ENCODE assay signal across 26 cellular contexts in the genomic region with DNA sequence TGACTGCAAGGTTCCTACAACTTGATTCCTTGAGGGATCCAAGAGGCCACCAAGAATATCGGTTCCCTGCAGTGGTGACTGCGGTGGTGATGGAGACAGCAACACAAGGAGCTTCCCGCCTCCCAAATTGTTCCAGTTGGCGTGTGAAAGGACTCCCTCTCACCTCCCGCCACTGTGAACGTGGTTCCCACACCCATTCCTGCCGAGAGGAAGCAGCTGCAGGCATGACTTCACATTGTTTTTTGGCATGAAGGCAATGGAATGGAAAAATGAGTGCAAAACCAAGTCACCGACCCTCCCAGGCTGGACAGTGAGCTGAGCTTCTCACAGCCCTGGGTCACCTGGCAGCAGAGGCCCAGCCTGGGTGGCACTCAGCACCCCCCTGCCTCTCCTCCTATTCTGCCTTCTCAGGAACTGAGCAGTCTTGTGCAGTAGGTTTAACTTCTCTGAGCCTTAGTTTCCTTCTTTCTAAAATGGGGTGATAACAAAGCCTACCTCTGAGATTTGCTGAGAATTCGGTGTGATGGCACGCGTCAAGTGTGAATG.
A peak's percentile ranks its signal among the peaks of the same experiment; 100 is the strongest.
DNase-seq lines count a peak whose midpoint lies in the region; ATAC-seq, FAIRE-seq and TF ChIP-seq lines count a peak whose summit lies in the region.
"Had no signal": no experiment of that assay in that cellular context is flagged by ENCODE, and none has a peak within 500 bp of the region (broad histone marks: within the 10 kb centered on the region; RNA-seq: fewer than 3 reads in every experiment).

No MANE protein-coding gene starts in this region.

- H3K4me2 ChIP-seq in H1 (ENCODE audit: insufficient read depth in 1 of 2, low read depth in 2 of 2, low read length in 2 of 2) (no peak overlapping the region), osteoblast (ENCODE audit: insufficient read depth, low read length) (no peak overlapping the region)
- H3K4me2 ChIP-seq: A549, GM23338 had no signal

- no peak for TF ChIP-seq RAD21 in H1 (IDR thresholded peaks at IDR 0.05 in 1 of 2, conservative IDR thresholded peaks at IDR 0.05 in 1 of 2; ENCODE audit: low read depth in 2 of 2, low read length in 2 of 2)

- H3K23me2 ChIP-seq in H1 (ENCODE audit: low read depth, low read length) = no peaks in the 10 kb centered on the region

- H3K56ac ChIP-seq in H1 (replicated peaks; ENCODE audit: insufficient read length, low read depth, low read length) = no peak overlapping the region

- H3K4me3 ChIP-seq in H1 (ENCODE audit: extremely low read depth in 1 of 4, insufficient read depth in 2 of 4, low read depth in 3 of 4, low read length in 4 of 4) = no peak overlapping the region
- H3K4me3 ChIP-seq in osteoblast (ENCODE audit: insufficient read depth, low read length) = no peak overlapping the region
- H3K4me3 ChIP-seq: A549; BLaER1 treated with 17β-estradiol and CSF1 and Interleukin-3, amounts not matched to agents 10 nM and 100 nM; GM23338; HAP-1; MG63 had no signal

- H3K9me3 ChIP-seq in H1 (ENCODE audit: insufficient read depth in 2 of 2, low read depth in 1 of 2, low read length in 1 of 2) (0 out of 4 replicates have a peak, but pooled peaks cover 0 to 6% of the 10 kb centered on the region in 2 experiments), osteoblast (ENCODE audit: low read depth, low read length) (no peaks in the 10 kb centered on the region)
- H3K9me3 ChIP-seq: HAP-1, MG63 had no signal

- peaks cover 51% of the 10 kb centered on the region for H3K4me1 Mint-ChIP-seq in nephron

- TF ChIP-seq EP300 in H1 (IDR thresholded peaks at IDR 0.05; ENCODE audit: borderline replicate concordance in 1 of 2, low read depth in 2 of 2, low read length in 2 of 2) = no peak

- H2BK5ac ChIP-seq in H1 (ENCODE audit: low read depth, low read length) = no peak overlapping the region

- H3K79me2 ChIP-seq in H1 (ENCODE audit: control insufficient read depth in 1 of 2, insufficient read depth in 2 of 2, low read length in 2 of 2) (no peaks in the 10 kb centered on the region), osteoblast (ENCODE audit: insufficient read depth, low read length) (no peaks in the 10 kb centered on the region)

- H3K36me3 ChIP-seq in H1 (ENCODE audit: control insufficient read depth in 2 of 4, insufficient read depth in 4 of 4, low read length in 3 of 4) (peaks cover 0 to 13% (median 3%) of the 10 kb centered on the region in 4 experiments; a peak in 5 of 8 replicates), osteoblast (ENCODE audit: insufficient read depth, low read length) (no peaks in the 10 kb centered on the region)
- H3K36me3 ChIP-seq: HAP-1 had no signal

- CTCF ChIA-PET in H1 (lab: Charles Lee; ENCODE audit: partially characterized antibody) = interaction anchor here (0.6 kb wide), 1 partner anchor 141 kb away, joined by 3 read pairs; no protein-coding TSS in a partner anchor

- no peak overlapping the region for H4K5ac ChIP-seq in H1 (ENCODE audit: insufficient read length, low read depth, low read length)

- H2AFZ ChIP-seq in H1 (ENCODE audit: low read length) (no peak overlapping the region), osteoblast (ENCODE audit: low read length) (no peak overlapping the region)
- H2AFZ ChIP-seq: GM23338 had no signal

- H3K27ac Mint-ChIP-seq in nephron = peak overlapping the region; percentile 20 to 88 (median 43)
- H3K27ac Mint-ChIP-seq: CD4-positive, alpha-beta T cell; GM23338 had no signal

- no peak overlapping the region for H2BK120ac ChIP-seq in H1 (replicated peaks; ENCODE audit: low read depth, low read length)

- H2BK12ac ChIP-seq in H1 (ENCODE audit: low read depth, low read length) = peak overlapping the region; percentile 51; the same call in 1 of the 2 replicates

- no peak overlapping the region for H2AK5ac ChIP-seq in H1 (ENCODE audit: low read depth, low read length)

- H3K4ac ChIP-seq in H1 (replicated peaks; ENCODE audit: insufficient read length, low read depth, low read length) = no peak overlapping the region

- intact Hi-C loops in left ventricle myocardium superior (cut with micrococcal nuclease) = no loop called here
- intact Hi-C loops in Right ventricle myocardium superior (cut with DNase I) = no loop called here

- H4K8ac ChIP-seq in H1 (ENCODE audit: extremely low read depth, insufficient read depth, low read length) = no peak overlapping the region

- H3K79me1 ChIP-seq in H1 (ENCODE audit: low read depth, low read length) = no peaks in the 10 kb centered on the region

- H3K18ac ChIP-seq in H1 (ENCODE audit: extremely low read depth, low read length) = no peak overlapping the region

- peaks cover 88% of the 10 kb centered on the region for H3K36me3 Mint-ChIP-seq in nephron (ENCODE audit: low read depth)

- H3K9ac ChIP-seq in H1 (replicated peaks in 1 of 4; ENCODE audit: extremely low read depth in 1 of 4, low read depth in 3 of 4, low read length in 3 of 4) = no peak overlapping the region
- H3K9ac ChIP-seq: BLaER1 treated with 17β-estradiol and CSF1 and Interleukin-3, amounts not matched to agents 10 nM and 100 nM had no signal

- no peak for FAIRE-seq in H1 (lab: Jason Lieb, UNC)
- FAIRE-seq: A549, D721Med, G401.6 had no signal

- peaks cover 7% of the 10 kb centered on the region for H3K9me3 Mint-ChIP-seq in nephron

- no peak overlapping the region for H3K4me3 Mint-ChIP-seq in nephron
- H3K4me3 Mint-ChIP-seq: CD4-positive, alpha-beta T cell; GM23338 had no signal

- H3K14ac ChIP-seq in H1 (ENCODE audit: insufficient read length) = no peak overlapping the region

- H3K27ac ChIP-seq in H1 (ENCODE audit: low read depth, low read length) (no peak overlapping the region), osteoblast (ENCODE audit: low read depth, low read length) (no peak overlapping the region)
- H3K27ac ChIP-seq: A549; BLaER1 treated with 17β-estradiol and CSF1 and Interleukin-3, amounts not matched to agents 10 nM and 100 nM had no signal

- peaks cover 1 to 5% (median 3%) of the 10 kb centered on the region in 4 experiments; a peak in 2 of 7 replicates for H3K4me1 ChIP-seq in H1 (replicated peaks in 1 of 4; ENCODE audit: control insufficient read depth in 3 of 4, insufficient read depth in 4 of 4, low read length in 3 of 4)
- H3K4me1 ChIP-seq in osteoblast (ENCODE audit: insufficient read depth, low read length) = peaks cover 16% of the 10 kb centered on the region

- WGBS in H1 (ENCODE audit: extremely low coverage in 1 of 2, insufficient coverage in 1 of 2, insufficient read length in 1 of 2, insufficient replicate concordance in 2 of 2, low coverage in 1 of 2, low lambda C conversion rate in 2 of 2, missing lambda C conversion rate in 1 of 2), 2 experiments = 92% methylated on average over 11 of the region's 11 CpGs; no CpG with 5 or more reads in 1 of the 2 experiments

- peaks cover 0 to 2% of the 10 kb centered on the region in 2 experiments for H4K20me1 ChIP-seq in H1 (replicated peaks in 1 of 2; ENCODE audit: control insufficient read depth in 1 of 2, insufficient read depth in 2 of 2, low read length in 2 of 2)
- H4K20me1 ChIP-seq in osteoblast (ENCODE audit: insufficient read depth, low read length) = no peaks in the 10 kb centered on the region
- H4K20me1 ChIP-seq: BLaER1 treated with 17β-estradiol and CSF1 and Interleukin-3, amounts not matched to agents 10 nM and 100 nM had no signal

- H3K23ac ChIP-seq in H1 (ENCODE audit: insufficient read length) = no peak overlapping the region

- H3K27me3 ChIP-seq in H1 (replicated peaks in 1 of 4; ENCODE audit: control insufficient read depth in 3 of 4, extremely low read depth in 1 of 4, insufficient read depth in 3 of 4, low read length in 3 of 4) = no peaks in the 10 kb centered on the region
- no peaks in the 10 kb centered on the region for H3K27me3 ChIP-seq in osteoblast (ENCODE audit: insufficient read depth, low read length)
- H3K27me3 ChIP-seq: BLaER1 treated with 17β-estradiol and CSF1 and Interleukin-3, amounts not matched to agents 10 nM and 100 nM; MG63 had no signal

- TF ChIP-seq POLR2A in H1 (IDR thresholded peaks at IDR 0.05; ENCODE audit: control extremely low read depth in 1 of 2, low read depth in 2 of 2, low read length in 2 of 2) = no peak

- DNase-seq in left ventricle myocardium superior = peak; percentile 32
- no peak for DNase-seq in Right ventricle myocardium superior
- no peak for DNase-seq in H1 (ENCODE audit: low read depth in 1 of 2, low spot score in 2 of 2)
- DNase-seq in HCEC 1CT = no peak
- no peak for DNase-seq in osteoblast (ENCODE audit: insufficient read length, low spot score, missing footprints)
- no peak for DNase-seq in activated CD4-positive, alpha-beta T cell treated with anti-CD3 and anti-CD28 coated beads, Interleukin-2, amount 50 U/mL, for 1 hour
- DNase-seq: AML-193; CD4-positive, alpha-beta T cell; IMR-90; KG1; MG63; NCI-H1105 treated with DMSO at 0.1 percent for 48 hours; NCI-H2029; NCI-H446; NCI-H526; NCI-H82; NK-92 treated with Interleukin-12 subunit alpha and Interleukin-12 subunit beta, amount 100 ng/mL, for 24 hours; PC-3; SHP77 had no signal

- H3K27me3 Mint-ChIP-seq in nephron (ENCODE audit: low read depth) = no peaks in the 10 kb centered on the region
- H3K27me3 Mint-ChIP-seq: CD4-positive, alpha-beta T cell had no signal

- POLR2A ChIA-PET in H1 (lab: Charles Lee; ENCODE audit: partially characterized antibody) = no interaction called here

- H4K91ac ChIP-seq in H1 (replicated peaks; ENCODE audit: insufficient read length, low read length) = no peak overlapping the region

- TF ChIP-seq CTCF in H1 (IDR thresholded peaks at IDR 0.05; ENCODE audit: control extremely low read depth in 1 of 3, insufficient read depth in 1 of 3, low read depth in 1 of 3, low read length in 3 of 3) = no peak
- TF ChIP-seq CTCF in nephron (IDR thresholded peaks at IDR 0.05; ENCODE audit: unreplicated experiment in 3 of 3) = no peak
- TF ChIP-seq CTCF in osteoblast (IDR thresholded peaks at IDR 0.05; ENCODE audit: extremely low read depth, low read depth, low read length) = no peak

- ATAC-seq in left ventricle myocardium superior = peak; percentile 11
- ATAC-seq in Right ventricle myocardium superior (ENCODE audit: poor library complexity) = no peak
- ATAC-seq: A549, GM23338, PC-3 had no signal

- H2BK15ac ChIP-seq in H1 (ENCODE audit: low read length) = no peak overlapping the region

- no peak overlapping the region for H2BK20ac ChIP-seq in H1 (ENCODE audit: low read length)

TF ChIP-seq in H1, 55 proteins besides CTCF, POLR2A, EP300 and RAD21 (continues in another document):
- TF ChIP-seq KDM1A (IDR thresholded peaks at IDR 0.05; ENCODE audit: borderline replicate concordance, low read length) = no peak
- no peak for TF ChIP-seq RNF2 (IDR thresholded peaks at IDR 0.05; ENCODE audit: borderline replicate concordance, low read depth, low read length, missing control alignments, poor library complexity, severe bottlenecking)
- TF ChIP-seq GABPA (IDR thresholded peaks at IDR 0.05; ENCODE audit: borderline replicate concordance, insufficient read depth, low read length) = no peak
- no peak for TF ChIP-seq HDAC6 (IDR thresholded peaks at IDR 0.05; ENCODE audit: low read depth, low read length)
- TF ChIP-seq, protein P1, sequence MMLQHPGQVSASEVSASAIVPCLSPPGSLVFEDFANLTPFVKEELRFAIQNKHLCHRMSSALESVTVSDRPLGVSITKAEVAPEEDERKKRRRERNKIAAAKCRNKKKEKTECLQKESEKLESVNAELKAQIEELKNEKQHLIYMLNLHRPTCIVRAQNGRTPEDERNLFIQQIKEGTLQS (IDR thresholded peaks at IDR 0.05; ENCODE audit: insufficient read depth, low read depth, low read length) = no peak
- TF ChIP-seq CHD1 (IDR thresholded peaks at IDR 0.05; ENCODE audit: low read depth, low read length) = no peak
